Comparison of ENCODE assay signal across 11 cellular contexts in the genomic region with DNA sequence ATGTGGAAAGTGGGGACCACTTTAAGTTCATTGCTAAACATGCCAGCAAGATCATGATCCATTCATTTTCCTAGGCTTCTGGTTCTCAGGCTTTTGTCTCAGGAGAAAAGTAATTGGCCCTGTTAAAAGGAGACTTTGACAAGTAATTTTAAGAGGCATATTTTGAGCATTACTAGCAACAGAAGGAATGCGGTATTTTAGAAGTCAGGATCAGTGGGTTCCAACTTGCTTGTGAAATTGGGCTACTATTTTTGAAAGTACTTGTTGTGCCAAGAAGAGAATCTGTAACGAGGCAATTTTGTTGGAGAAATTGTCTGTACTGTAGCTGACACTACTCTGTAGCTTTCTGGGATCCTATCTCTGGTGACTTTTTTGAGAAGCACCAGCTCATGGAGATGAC. TPM values are rescaled to one million over a fixed set of nuclear protein-coding genes. Genes with fewer than 3 reads are reported as not detected.
DNase-seq lines count a peak whose midpoint lies in the region; ATAC-seq and TF ChIP-seq lines count a peak whose summit lies in the region.
"Had no signal": no experiment of that assay in that cellular context is flagged by ENCODE, and none has a peak within 500 bp of the region (broad histone marks: within the 10 kb centered on the region; RNA-seq: fewer than 3 reads in every experiment).

No MANE protein-coding gene starts in this region.

- no peak overlapping the region for H3K4me3 Mint-ChIP-seq in activated CD8-positive, alpha-beta T cell treated with anti-CD3 and anti-CD28 coated beads for 36 hours
- H3K4me3 Mint-ChIP-seq: neural progenitor cell had no signal

- POLR2A ChIA-PET in RWPE1 (lab: Yijun Ruan, JAX; ENCODE audit: low non-redundant PET), result no interaction called here
- POLR2A ChIA-PET in activated CD8-positive, alpha-beta T cell treated with anti-CD3 and anti-CD28 coated beads for 36 hours (lab: Charles Lee), result no interaction called here

- no peak overlapping the region for H2AFZ ChIP-seq in fibroblast of lung (ENCODE audit: low read length)
- H2AFZ ChIP-seq: neural progenitor cell had no signal

- no peaks in the 10 kb centered on the region for H3K36me3 ChIP-seq in fibroblast of lung (ENCODE audit: control insufficient read depth, insufficient read depth, low read length)
- H3K36me3 ChIP-seq: neural progenitor cell had no signal

- no peaks in the 10 kb centered on the region for H3K9me3 Mint-ChIP-seq in activated CD8-positive, alpha-beta T cell treated with anti-CD3 and anti-CD28 coated beads for 36 hours
- H3K9me3 Mint-ChIP-seq: neural progenitor cell had no signal

- no peak overlapping the region for H3K4me3 ChIP-seq in fibroblast of lung (replicated peaks in 1 of 4; ENCODE audit: control extremely low read depth in 1 of 4, insufficient read depth in 1 of 4, low read depth in 3 of 4, low read length in 4 of 4)
- H3K4me3 ChIP-seq: neural progenitor cell had no signal

- H3K27ac ChIP-seq in RWPE1, result no peak overlapping the region
- H3K27ac ChIP-seq in fibroblast of lung (ENCODE audit: insufficient read depth, low read length), result no peak overlapping the region
- H3K27ac ChIP-seq: C4-2B, neural progenitor cell had no signal

- H3K4me2 ChIP-seq in fibroblast of lung (ENCODE audit: extremely low read depth, insufficient read depth, low read length), result peak overlapping the region; percentile 11
- H3K4me2 ChIP-seq: neural progenitor cell had no signal

- CTCF ChIA-PET in RWPE1 (lab: Yijun Ruan, JAX), result no interaction called here
- CTCF ChIA-PET in activated CD8-positive, alpha-beta T cell treated with anti-CD3 and anti-CD28 coated beads for 36 hours (lab: Charles Lee), result interaction anchor here (1.9 kb wide), 1 partner anchor 11 kb away, joined by 6 read pairs; no protein-coding TSS in a partner anchor

- TF ChIP-seq CTCF in RWPE1 (conservative IDR thresholded peaks at IDR 0.05; ENCODE audit: low read depth), result no peak
- no peak for TF ChIP-seq CTCF in fibroblast of lung (conservative IDR thresholded peaks at IDR 0.05 in 1 of 2, IDR thresholded peaks at IDR 0.05 in 1 of 2; ENCODE audit: low read depth in 1 of 2, low read length in 2 of 2)
- no peak for TF ChIP-seq CTCF in omental fat pad (IDR thresholded peaks at IDR 0.05)
- TF ChIP-seq CTCF in activated CD8-positive, alpha-beta T cell treated with anti-CD3 and anti-CD28 coated beads for 36 hours (IDR thresholded peaks at IDR 0.05), result no peak

- H3K79me2 ChIP-seq in fibroblast of lung (ENCODE audit: control insufficient read depth, insufficient read depth, low read length), result no peaks in the 10 kb centered on the region

- peak; percentile 84 for DNase-seq in AG08395 (ENCODE audit: low spot score)
- peak; percentile 62 for DNase-seq in RWPE1 (ENCODE audit: low spot score)
- DNase-seq in fibroblast of lung (ENCODE audit: low read depth in 2 of 2), result peak; percentile 91 to 93
- DNase-seq in omental fat pad (ENCODE audit: low spot score), result no peak
- no peak for DNase-seq in activated CD8-positive, alpha-beta T cell treated with anti-CD3 and anti-CD28 coated beads for 36 hours
- DNase-seq in DMS114 treated with DMSO at 0.1 percent for 48 hours (lab: John Stamatoyannopoulos, UW; ENCODE audit: unreplicated experiment), result no peak
- DNase-seq: activated CD4-positive, alpha-beta T cell treated with anti-CD3 and anti-CD28 coated beads, Interleukin-2, amount 50 U/mL, for 48 hours had no signal

- no peaks in the 10 kb centered on the region for H3K9me3 ChIP-seq in fibroblast of lung (ENCODE audit: control insufficient read depth, insufficient read depth, low read depth, low read length)

- no peaks in the 10 kb centered on the region for H4K20me1 ChIP-seq in fibroblast of lung (ENCODE audit: control insufficient read depth, extremely low read depth, insufficient read depth, low read length)

- intact Hi-C loops in activated CD8-positive, alpha-beta T cell treated with anti-CD3 and anti-CD28 coated beads for 36 hours (cut with micrococcal nuclease), result no loop called here

- H3K4me1 Mint-ChIP-seq in activated CD8-positive, alpha-beta T cell treated with anti-CD3 and anti-CD28 coated beads for 36 hours (ENCODE audit: low read depth), result peaks cover 38% of the 10 kb centered on the region

- no peak overlapping the region for H3K9ac ChIP-seq in fibroblast of lung (ENCODE audit: insufficient read depth, low read length)
- H3K9ac ChIP-seq: neural progenitor cell had no signal

- H3K27me3 Mint-ChIP-seq in activated CD8-positive, alpha-beta T cell treated with anti-CD3 and anti-CD28 coated beads for 36 hours, result no peaks in the 10 kb centered on the region

- peaks cover 8% of the 10 kb centered on the region for H3K36me3 Mint-ChIP-seq in activated CD8-positive, alpha-beta T cell treated with anti-CD3 and anti-CD28 coated beads for 36 hours (ENCODE audit: low read depth)

- ATAC-seq in omental fat pad (ENCODE audit: low FRiP score) (peak; percentile 85), HG03280 (IDR thresholded peaks at IDR 0.05; ENCODE audit: unreplicated experiment) (no peak), HG02970 (IDR thresholded peaks at IDR 0.05; ENCODE audit: low FRiP score, unreplicated experiment) (no peak)
- ATAC-seq in activated CD8-positive, alpha-beta T cell treated with anti-CD3 and anti-CD28 coated beads for 36 hours, result no peak

- no peaks in the 10 kb centered on the region for H3K4me1 ChIP-seq in fibroblast of lung (ENCODE audit: control insufficient read depth, extremely low read depth, insufficient read depth, low read length)

- H3K27me3 ChIP-seq in fibroblast of lung (ENCODE audit: control insufficient read depth, insufficient read depth, low read length), result no peaks in the 10 kb centered on the region
- H3K27me3 ChIP-seq: neural progenitor cell had no signal

- H3K27ac Mint-ChIP-seq in activated CD8-positive, alpha-beta T cell treated with anti-CD3 and anti-CD28 coated beads for 36 hours, result no peak overlapping the region
- H3K27ac Mint-ChIP-seq: neural progenitor cell had no signal

RNA-seq across cellular contexts. Expression of a gene that starts 59.4 kb away (rescaled TPM):
- total RNA-seq in fibroblast of lung, result 13.9 and 16.5 TPM in 2 replicates
- 6.3 and 7.2 TPM in 2 replicates for polyA plus RNA-seq in fibroblast of lung
- polyA plus RNA-seq in fibroblast of lung (2012), result 5.2 and 6.7 TPM in 2 replicates
- 3.8 and 4.9 TPM in 2 replicates for polyA minus RNA-seq in fibroblast of lung (ENCODE audit: low replicate concordance)
- 10 to 100 TPM; 25.9 to 57.2 (median 35.8) TPM for total RNA-seq in omental fat pad
- total RNA-seq in activated CD8-positive, alpha-beta T cell treated with anti-CD3 and anti-CD28 coated beads for 36 hours, result 10 to 100 TPM; 15.4 to 16.1 TPM

Comparison
In these comparisons a context has a peak if more than half of its experiments do, and no peak if none do; other contexts are left out.
1. DNase-seq: peak in AG08395 (single experiment), RWPE1 (single experiment) and fibroblast of lung (2 of 2); none in omental fat pad (single experiment), activated CD8-positive, alpha-beta T cell treated with anti-CD3 and anti-CD28 coated beads for 36 hours (single experiment) and DMS114 treated with DMSO at 0.1 percent for 48 hours (single experiment).